In genomic region chr1:32984090-32984828, GRCh38 we compare ENCODE assay signal across 9 cellular contexts. TPM values are rescaled to one million over a fixed set of nuclear protein-coding genes. Genes with fewer than 3 reads are reported as not detected.
DNase-seq lines count a peak whose midpoint lies in the region; ATAC-seq and TF ChIP-seq lines count a peak whose summit lies in the region.
"Had no signal": no experiment of that assay in that cellular context is flagged by ENCODE, and none has a peak within 500 bp of the region (broad histone marks: within the 10 kb centered on the region; RNA-seq: fewer than 3 reads in every experiment).

No MANE protein-coding gene starts in this region.

- no peaks in the 10 kb centered on the region for H3K27me3 ChIP-seq in upper lobe of right lung

- H3K36me3 ChIP-seq in upper lobe of right lung: no peaks in the 10 kb centered on the region

- peaks cover 2 to 4% of the 10 kb centered on the region in 2 donors for H3K9me3 Mint-ChIP-seq in activated T-cell treated with anti-CD3 and anti-CD28 coated beads, Interleukin-2, amount 50 U/mL, for 72 hours

- H3K4me1 ChIP-seq in upper lobe of right lung: peaks cover 54% of the 10 kb centered on the region

- peaks cover 84% of the 10 kb centered on the region for H3K4me1 Mint-ChIP-seq in activated T-cell treated with anti-CD3 and anti-CD28 coated beads, Interleukin-2, amount 50 U/mL, for 72 hours (ENCODE audit: low read depth)

- H3K9me3 ChIP-seq in upper lobe of right lung: no peaks in the 10 kb centered on the region

- H3K4me3 Mint-ChIP-seq in activated T-cell treated with anti-CD3 and anti-CD28 coated beads, Interleukin-2, amount 50 U/mL, for 72 hours: peak overlapping the region; percentile 14 to 64

- DNase-seq in left ventricle myocardium superior (peak; percentile 43), Right ventricle myocardium superior (no peak), head of caudate nucleus (peak in 32 of 42 donors; percentile 25 to 82 (median 56)), upper lobe of right lung (no peak)
- peak; percentile 57 to 61 for DNase-seq in activated T-cell treated with anti-CD3 and anti-CD28 coated beads, Interleukin-2, amount 50 U/mL, for 72 hours
- DNase-seq: activated CD4-positive, CD25-positive, alpha-beta regulatory T cell had no signal

- H3K27ac Mint-ChIP-seq in activated T-cell treated with anti-CD3 and anti-CD28 coated beads, Interleukin-2, amount 50 U/mL, for 72 hours: peak overlapping the region; percentile 71

- peak; percentile 36 for ATAC-seq in left ventricle myocardium superior
- ATAC-seq in Right ventricle myocardium superior (ENCODE audit: poor library complexity): no peak
- ATAC-seq in activated T-cell treated with anti-CD3 and anti-CD28 coated beads, Interleukin-2, amount 50 U/mL, for 72 hours (replicated peaks in 1 of 2): peak; percentile 63 to 64
- no peak for ATAC-seq in upper lobe of right lung
- no peak for ATAC-seq in HG02623 (IDR thresholded peaks at IDR 0.05; ENCODE audit: unreplicated experiment)
- no peak for ATAC-seq in HG03520 (IDR thresholded peaks at IDR 0.05; ENCODE audit: unreplicated experiment)
- no peak for ATAC-seq in HG02763 (IDR thresholded peaks at IDR 0.05; ENCODE audit: unreplicated experiment)

- intact Hi-C loops in left ventricle myocardium superior (cut with micrococcal nuclease): no loop called here
- intact Hi-C loops in Right ventricle myocardium superior (cut with DNase I): no loop called here
- intact Hi-C loops in head of caudate nucleus (cut with DNase I): no loop called here
- intact Hi-C loops in upper lobe of right lung (cut with DNase I): no loop called here

- H3K27ac ChIP-seq in upper lobe of right lung: peak overlapping the region; percentile 68

- no peaks in the 10 kb centered on the region for H3K27me3 Mint-ChIP-seq in activated T-cell treated with anti-CD3 and anti-CD28 coated beads, Interleukin-2, amount 50 U/mL, for 72 hours (ENCODE audit: low read depth)

- no peak overlapping the region for H3K4me3 ChIP-seq in upper lobe of right lung

- no peak for TF ChIP-seq CTCF in upper lobe of right lung (IDR thresholded peaks at IDR 0.05)

- peaks cover 0 to 1% of the 10 kb centered on the region in 2 donors for H3K36me3 Mint-ChIP-seq in activated T-cell treated with anti-CD3 and anti-CD28 coated beads, Interleukin-2, amount 50 U/mL, for 72 hours (ENCODE audit: insufficient read depth in 2 of 2)

RNA-seq across cellular contexts. Expression of gene RNF19B, which starts 19.6 kb away (rescaled TPM):
- total RNA-seq in left ventricle myocardium superior (13.3 TPM), Right ventricle myocardium superior (14.3 TPM), upper lobe of right lung (34.3 TPM)
- 100 to 1,000 TPM in 1 of 2 donors, 10 to 100 TPM in 1; 99.9 to 148 TPM for total RNA-seq in activated T-cell treated with anti-CD3 and anti-CD28 coated beads, Interleukin-2, amount 50 U/mL, for 72 hours

RNA-seq across cellular contexts. Expression of gene AK2, which starts 52.4 kb away (rescaled TPM):
- 121 TPM for total RNA-seq in left ventricle myocardium superior
- total RNA-seq in Right ventricle myocardium superior: 124 TPM
- total RNA-seq in activated T-cell treated with anti-CD3 and anti-CD28 coated beads, Interleukin-2, amount 50 U/mL, for 72 hours: 100 to 1,000 TPM; 217 to 223 TPM
- total RNA-seq in upper lobe of right lung: 106 TPM

Comparison
In these comparisons a context has a peak if more than half of its experiments do, and no peak if none do; other contexts are left out.
1. ATAC-seq: peak in left ventricle myocardium superior (single experiment) and activated T-cell treated with anti-CD3 and anti-CD28 coated beads, Interleukin-2, amount 50 U/mL, for 72 hours (2 of 2); none in Right ventricle myocardium superior (single experiment), upper lobe of right lung (single experiment), HG02623 (single experiment), HG03520 (single experiment) and HG02763 (single experiment).
2. DNase-seq: peak in left ventricle myocardium superior (single experiment), activated T-cell treated with anti-CD3 and anti-CD28 coated beads, Interleukin-2, amount 50 U/mL, for 72 hours (2 of 2) and head of caudate nucleus (32 of 42); none in Right ventricle myocardium superior (single experiment) and upper lobe of right lung (single experiment).